ENCODE assay signal across 31 cellular contexts in the genomic region with DNA sequence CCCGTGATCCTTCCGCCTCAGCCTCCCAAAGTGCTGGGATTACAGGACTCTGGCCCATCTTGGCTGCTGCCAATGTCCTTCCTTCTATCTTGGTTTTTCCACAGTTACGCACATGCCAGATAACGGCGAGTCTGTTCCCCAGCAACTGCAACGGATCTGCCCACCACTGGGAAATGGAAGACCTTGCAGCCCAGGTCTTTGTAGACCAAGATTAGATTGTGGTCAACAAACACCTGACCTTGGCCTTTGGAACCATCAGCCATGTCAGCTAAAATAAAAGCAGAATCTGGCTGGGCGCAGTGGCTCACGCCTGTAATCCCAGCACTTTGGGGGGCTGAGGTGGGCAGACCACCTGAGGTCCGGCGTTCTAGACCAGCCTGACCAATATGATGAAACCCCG.
"Had no signal": no experiment of that assay in that cellular context is flagged by ENCODE, and none has a peak within 500 bp of the region (broad histone marks: within the 10 kb centered on the region; RNA-seq: fewer than 3 reads in every experiment).

No MANE protein-coding gene starts in this region.

- DNase-seq: activated CD4-positive, alpha-beta memory T cell treated with anti-CD3 and anti-CD28 coated beads, Interleukin-2, amount 10 ng/mL, durations not matched to agents 7 days and 5 days; activated CD4-positive, alpha-beta T cell treated with anti-CD3 and anti-CD28 coated beads for 36 hours; activated CD4-positive, alpha-beta T cell treated with anti-CD3 and anti-CD28 coated beads, Interleukin-2, amount 10 ng/mL, durations not matched to agents 7 days and 5 days; activated CD4-positive, alpha-beta T cell treated with anti-CD3 and anti-CD28 coated beads, Interleukin-2, amount 50 U/mL, for 4 hours; activated CD4-positive, CD25-positive, alpha-beta regulatory T cell; activated CD4-positive, CD25-positive, alpha-beta regulatory T cell treated with anti-CD3 and anti-CD28 coated beads, Interleukin-2, amount 50 U/mL, for 72 hours; activated CD8-positive, alpha-beta memory T cell treated with anti-CD3 and anti-CD28 coated beads, Interleukin-2, amount 50 U/mL, for 48 hours; activated gamma-delta T cell; activated naive CD4-positive, alpha-beta T cell; activated naive CD4-positive, alpha-beta T cell treated with anti-CD3 and anti-CD28 coated beads, Interleukin-2, amount 10 ng/mL, durations not matched to agents 7 days and 5 days; activated naive CD8-positive, alpha-beta T cell treated with anti-CD3 and anti-CD28 coated beads, Interleukin-2, amount 10 ng/mL, durations not matched to agents 7 days and 5 days; activated T-cell treated with anti-CD3 and anti-CD28 coated beads for 4 hours; activated T-cell treated with anti-CD3 and anti-CD28 coated beads, Interleukin-2, amount 50 U/mL, for 24 hours; activated T-cell treated with anti-CD3 and anti-CD28 coated beads, Interleukin-2, amount 50 U/mL, for 72 hours; amniotic stem cell; anterior cingulate cortex; caudate nucleus; cortex of kidney; dermis blood vessel endothelial cell; effector CD4-positive, alpha-beta T cell; effector memory CD8-positive, alpha-beta T cell; erythroblast; foreskin keratinocyte; gastrocnemius medialis; glutamatergic neuron; heart left ventricle; T-helper 2 cell had no signal

- H3K27ac Mint-ChIP-seq: activated CD4-positive, alpha-beta memory T cell treated with anti-CD3 and anti-CD28 coated beads, Interleukin-2, amount 10 ng/mL, durations not matched to agents 7 days and 5 days; activated CD4-positive, alpha-beta T cell treated with anti-CD3 and anti-CD28 coated beads for 36 hours; activated CD4-positive, alpha-beta T cell treated with anti-CD3 and anti-CD28 coated beads, Interleukin-2, amount 10 ng/mL, durations not matched to agents 7 days and 5 days; activated naive CD4-positive, alpha-beta T cell treated with anti-CD3 and anti-CD28 coated beads, Interleukin-2, amount 10 ng/mL, durations not matched to agents 7 days and 5 days; activated naive CD4-positive, alpha-beta T cell treated with anti-CD3 and anti-CD28 coated beads, Interleukin-2, amount 50 U/mL, for 72 hours; activated naive CD8-positive, alpha-beta T cell treated with anti-CD3 and anti-CD28 coated beads, Interleukin-2, amount 10 ng/mL, durations not matched to agents 7 days and 5 days; activated T-cell treated with anti-CD3 and anti-CD28 coated beads, Interleukin-2, amount 50 U/mL, for 24 hours; activated T-cell treated with anti-CD3 and anti-CD28 coated beads, Interleukin-2, amount 50 U/mL, for 72 hours; effector memory CD8-positive, alpha-beta T cell had no signal

- H3K27me3 ChIP-seq: esophagus muscularis mucosa, foreskin keratinocyte, gastrocnemius medialis, heart left ventricle had no signal

- H3K27ac ChIP-seq: esophagus muscularis mucosa, foreskin keratinocyte, gastrocnemius medialis, heart left ventricle had no signal

- H3K36me3 Mint-ChIP-seq: activated naive CD4-positive, alpha-beta T cell treated with anti-CD3 and anti-CD28 coated beads, Interleukin-2, amount 10 ng/mL, durations not matched to agents 7 days and 5 days; activated naive CD4-positive, alpha-beta T cell treated with anti-CD3 and anti-CD28 coated beads, Interleukin-2, amount 50 U/mL, for 72 hours; activated naive CD8-positive, alpha-beta T cell treated with anti-CD3 and anti-CD28 coated beads, Interleukin-2, amount 10 ng/mL, durations not matched to agents 7 days and 5 days had no signal

- ATAC-seq: activated CD4-positive, alpha-beta T cell treated with anti-CD3 and anti-CD28 coated beads for 36 hours; activated naive CD4-positive, alpha-beta T cell treated with anti-CD3 and anti-CD28 coated beads, Interleukin-2, amount 50 U/mL, for 72 hours; activated T-cell treated with anti-CD3 and anti-CD28 coated beads, Interleukin-2, amount 50 U/mL, for 72 hours; effector memory CD8-positive, alpha-beta T cell; foreskin keratinocyte; gastrocnemius medialis; heart left ventricle had no signal

- H3K4me1 ChIP-seq: gastrocnemius medialis had no signal

- H3K9me3 Mint-ChIP-seq: activated CD4-positive, alpha-beta memory T cell treated with anti-CD3 and anti-CD28 coated beads, Interleukin-2, amount 10 ng/mL, durations not matched to agents 7 days and 5 days; activated CD4-positive, alpha-beta T cell treated with anti-CD3 and anti-CD28 coated beads, Interleukin-2, amount 10 ng/mL, durations not matched to agents 7 days and 5 days; activated naive CD4-positive, alpha-beta T cell treated with anti-CD3 and anti-CD28 coated beads, Interleukin-2, amount 10 ng/mL, durations not matched to agents 7 days and 5 days; activated naive CD4-positive, alpha-beta T cell treated with anti-CD3 and anti-CD28 coated beads, Interleukin-2, amount 50 U/mL, for 72 hours; activated naive CD8-positive, alpha-beta T cell treated with anti-CD3 and anti-CD28 coated beads, Interleukin-2, amount 10 ng/mL, durations not matched to agents 7 days and 5 days; activated T-cell treated with anti-CD3 and anti-CD28 coated beads, Interleukin-2, amount 50 U/mL, for 24 hours; activated T-cell treated with anti-CD3 and anti-CD28 coated beads, Interleukin-2, amount 50 U/mL, for 72 hours; effector memory CD8-positive, alpha-beta T cell had no signal

- FAIRE-seq: astrocyte, colon had no signal

- H3K36me3 ChIP-seq: esophagus muscularis mucosa, gastrocnemius medialis, heart left ventricle had no signal

- H3K9me3 ChIP-seq: esophagus muscularis mucosa, gastrocnemius medialis, heart left ventricle had no signal

- H3K4me3 ChIP-seq: esophagus muscularis mucosa, gastrocnemius medialis, heart left ventricle had no signal

- H3K27me3 Mint-ChIP-seq: activated CD4-positive, alpha-beta memory T cell treated with anti-CD3 and anti-CD28 coated beads, Interleukin-2, amount 10 ng/mL, durations not matched to agents 7 days and 5 days; activated CD4-positive, alpha-beta T cell treated with anti-CD3 and anti-CD28 coated beads for 36 hours; activated CD4-positive, alpha-beta T cell treated with anti-CD3 and anti-CD28 coated beads, Interleukin-2, amount 10 ng/mL, durations not matched to agents 7 days and 5 days; activated naive CD8-positive, alpha-beta T cell treated with anti-CD3 and anti-CD28 coated beads, Interleukin-2, amount 10 ng/mL, durations not matched to agents 7 days and 5 days; activated T-cell treated with anti-CD3 and anti-CD28 coated beads, Interleukin-2, amount 50 U/mL, for 24 hours; effector memory CD8-positive, alpha-beta T cell had no signal

- H3K4me3 Mint-ChIP-seq: activated CD4-positive, alpha-beta memory T cell treated with anti-CD3 and anti-CD28 coated beads, Interleukin-2, amount 10 ng/mL, durations not matched to agents 7 days and 5 days; activated CD4-positive, alpha-beta T cell treated with anti-CD3 and anti-CD28 coated beads for 36 hours; activated CD4-positive, alpha-beta T cell treated with anti-CD3 and anti-CD28 coated beads, Interleukin-2, amount 10 ng/mL, durations not matched to agents 7 days and 5 days; activated naive CD4-positive, alpha-beta T cell treated with anti-CD3 and anti-CD28 coated beads, Interleukin-2, amount 10 ng/mL, durations not matched to agents 7 days and 5 days; activated naive CD8-positive, alpha-beta T cell treated with anti-CD3 and anti-CD28 coated beads, Interleukin-2, amount 10 ng/mL, durations not matched to agents 7 days and 5 days; activated T-cell treated with anti-CD3 and anti-CD28 coated beads, Interleukin-2, amount 50 U/mL, for 24 hours; activated T-cell treated with anti-CD3 and anti-CD28 coated beads, Interleukin-2, amount 50 U/mL, for 72 hours; effector memory CD8-positive, alpha-beta T cell had no signal
